ENCODE assay signal across 17 cellular contexts in the genomic region with DNA sequence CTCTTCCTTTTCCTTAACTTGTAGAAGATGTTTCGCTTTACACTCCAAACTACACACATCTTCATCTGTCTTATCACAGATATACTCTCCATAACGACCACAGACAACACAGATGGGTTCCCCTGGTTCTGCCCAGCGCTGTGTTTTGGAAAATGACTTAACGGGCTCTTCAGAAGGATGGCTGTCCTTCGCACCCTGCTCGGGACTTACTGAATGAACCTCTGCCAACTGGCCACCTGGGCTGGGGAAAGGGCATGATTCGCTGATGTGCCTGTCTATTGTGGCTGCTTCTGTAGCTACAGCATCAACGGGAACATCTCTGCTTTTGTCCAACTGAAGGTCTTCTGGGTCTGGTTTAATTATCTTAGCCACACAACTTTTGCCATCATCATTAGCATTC. TPM values are rescaled to one million over a fixed set of nuclear protein-coding genes. Genes with fewer than 3 reads are reported as not detected.
DNase-seq lines count a peak whose midpoint lies in the region; ATAC-seq and TF ChIP-seq lines count a peak whose summit lies in the region.
"Had no signal": no experiment of that assay in that cellular context is flagged by ENCODE, and none has a peak within 500 bp of the region (broad histone marks: within the 10 kb centered on the region; RNA-seq: fewer than 3 reads in every experiment).

No MANE protein-coding gene starts in this region.

- H3K27me3 ChIP-seq in RWPE2 (ENCODE audit: insufficient read depth, poor library complexity, severe bottlenecking), result no peaks in the 10 kb centered on the region
- H3K27me3 ChIP-seq: breast epithelium had no signal

- no peak for DNase-seq in activated T-cell treated with anti-CD3 and anti-CD28 coated beads, Interleukin-2, amount 50 U/mL, for 24 hours
- no peak for DNase-seq in activated T-cell treated with anti-CD3 and anti-CD28 coated beads, Interleukin-2, amount 50 U/mL, for 4 hours
- no peak for DNase-seq in RWPE2 (ENCODE audit: low spot score)
- DNase-seq in glutamatergic neuron, result no peak
- no peak for DNase-seq in erythroblast (lab: John Stamatoyannopoulos, UW)
- DNase-seq in head of caudate nucleus, result no peak
- no peak for DNase-seq in ACHN
- DNase-seq: activated CD4-positive, alpha-beta memory T cell treated with anti-CD3 and anti-CD28 coated beads for 36 hours; activated gamma-delta T cell; DMS153; GM23248; NCI-H1092; retina; stimulated activated CD8-positive, alpha-beta memory T cell treated with anti-CD3 and anti-CD28 coated beads, Interleukin-4, amount 100 ng/mL, for 48 hours had no signal

- H3K4me3 ChIP-seq in RWPE2 (ENCODE audit: severe bottlenecking), result no peak overlapping the region
- H3K4me3 ChIP-seq: A549, breast epithelium, GM23248 had no signal

- peaks cover 55% of the 10 kb centered on the region for H3K36me3 Mint-ChIP-seq in activated T-cell treated with anti-CD3 and anti-CD28 coated beads, Interleukin-2, amount 50 U/mL, for 24 hours (ENCODE audit: low read depth)
- H3K36me3 Mint-ChIP-seq in activated T-cell treated with anti-CD3 and anti-CD28 coated beads, Interleukin-2, amount 50 U/mL, for 4 hours (ENCODE audit: insufficient read depth), result peaks cover 33% of the 10 kb centered on the region
- H3K36me3 Mint-ChIP-seq in glutamatergic neuron (ENCODE audit: unreplicated experiment), result no peaks in the 10 kb centered on the region
- H3K36me3 Mint-ChIP-seq in stimulated activated memory B cell treated with anti-CD40 and anti-IgM and Interleukin-4, amounts not matched to agents 10 μg/mL and 1 μg/mL and 100 μg/mL, for 72 hours, result peaks cover 39% of the 10 kb centered on the region

- no peak overlapping the region for H3K4me3 Mint-ChIP-seq in activated T-cell treated with anti-CD3 and anti-CD28 coated beads, Interleukin-2, amount 50 U/mL, for 24 hours
- H3K4me3 Mint-ChIP-seq in activated T-cell treated with anti-CD3 and anti-CD28 coated beads, Interleukin-2, amount 50 U/mL, for 4 hours, result no peak overlapping the region
- no peak overlapping the region for H3K4me3 Mint-ChIP-seq in glutamatergic neuron (ENCODE audit: unreplicated experiment)
- H3K4me3 Mint-ChIP-seq in stimulated activated memory B cell treated with anti-CD40 and anti-IgM and Interleukin-4, amounts not matched to agents 10 μg/mL and 1 μg/mL and 100 μg/mL, for 72 hours, result no peak overlapping the region
- H3K4me3 Mint-ChIP-seq: activated CD4-positive, alpha-beta memory T cell treated with anti-CD3 and anti-CD28 coated beads for 36 hours had no signal

- H3K27me3 Mint-ChIP-seq in activated T-cell treated with anti-CD3 and anti-CD28 coated beads, Interleukin-2, amount 50 U/mL, for 24 hours, result no peaks in the 10 kb centered on the region
- H3K27me3 Mint-ChIP-seq in activated T-cell treated with anti-CD3 and anti-CD28 coated beads, Interleukin-2, amount 50 U/mL, for 4 hours (ENCODE audit: low read depth), result no peaks in the 10 kb centered on the region
- H3K27me3 Mint-ChIP-seq in glutamatergic neuron (ENCODE audit: unreplicated experiment), result peaks cover 3% of the 10 kb centered on the region
- no peaks in the 10 kb centered on the region for H3K27me3 Mint-ChIP-seq in stimulated activated memory B cell treated with anti-CD40 and anti-IgM and Interleukin-4, amounts not matched to agents 10 μg/mL and 1 μg/mL and 100 μg/mL, for 72 hours
- H3K27me3 Mint-ChIP-seq: activated CD4-positive, alpha-beta memory T cell treated with anti-CD3 and anti-CD28 coated beads for 36 hours had no signal

- TF ChIP-seq CTCF in RWPE2 (IDR thresholded peaks at IDR 0.05; ENCODE audit: poor library complexity, severe bottlenecking) (no peak), glutamatergic neuron (IDR thresholded peaks at IDR 0.05; ENCODE audit: partially characterized antibody, unreplicated experiment) (no peak)

- peak overlapping the region; percentile 39 for H3K27ac Mint-ChIP-seq in activated T-cell treated with anti-CD3 and anti-CD28 coated beads, Interleukin-2, amount 50 U/mL, for 24 hours
- peak overlapping the region; percentile 70 for H3K27ac Mint-ChIP-seq in glutamatergic neuron (ENCODE audit: unreplicated experiment)
- peak overlapping the region; percentile 57 for H3K27ac Mint-ChIP-seq in stimulated activated memory B cell treated with anti-CD40 and anti-IgM and Interleukin-4, amounts not matched to agents 10 μg/mL and 1 μg/mL and 100 μg/mL, for 72 hours
- H3K27ac Mint-ChIP-seq: activated CD4-positive, alpha-beta memory T cell treated with anti-CD3 and anti-CD28 coated beads for 36 hours had no signal

- no peaks in the 10 kb centered on the region for H3K9me3 Mint-ChIP-seq in activated T-cell treated with anti-CD3 and anti-CD28 coated beads, Interleukin-2, amount 50 U/mL, for 24 hours
- no peaks in the 10 kb centered on the region for H3K9me3 Mint-ChIP-seq in activated T-cell treated with anti-CD3 and anti-CD28 coated beads, Interleukin-2, amount 50 U/mL, for 4 hours
- peaks cover 1% of the 10 kb centered on the region for H3K9me3 Mint-ChIP-seq in glutamatergic neuron (ENCODE audit: unreplicated experiment)
- no peaks in the 10 kb centered on the region for H3K9me3 Mint-ChIP-seq in stimulated activated memory B cell treated with anti-CD40 and anti-IgM and Interleukin-4, amounts not matched to agents 10 μg/mL and 1 μg/mL and 100 μg/mL, for 72 hours
- H3K9me3 Mint-ChIP-seq: activated CD4-positive, alpha-beta memory T cell treated with anti-CD3 and anti-CD28 coated beads for 36 hours had no signal

- H3K36me3 ChIP-seq in RWPE2 (ENCODE audit: low read depth), result peaks cover 62% of the 10 kb centered on the region
- H3K36me3 ChIP-seq: breast epithelium had no signal

- no peak for TF ChIP-seq POLR2A in erythroblast (IDR thresholded peaks at IDR 0.05; ENCODE audit: low read length)

- peaks cover 61% of the 10 kb centered on the region for H3K4me1 Mint-ChIP-seq in activated T-cell treated with anti-CD3 and anti-CD28 coated beads, Interleukin-2, amount 50 U/mL, for 24 hours (ENCODE audit: low read depth)
- peaks cover 61% of the 10 kb centered on the region for H3K4me1 Mint-ChIP-seq in activated T-cell treated with anti-CD3 and anti-CD28 coated beads, Interleukin-2, amount 50 U/mL, for 4 hours (ENCODE audit: low read depth)
- peaks cover 15% of the 10 kb centered on the region for H3K4me1 Mint-ChIP-seq in glutamatergic neuron (ENCODE audit: low read depth, unreplicated experiment)
- peaks cover 51% of the 10 kb centered on the region for H3K4me1 Mint-ChIP-seq in stimulated activated memory B cell treated with anti-CD40 and anti-IgM and Interleukin-4, amounts not matched to agents 10 μg/mL and 1 μg/mL and 100 μg/mL, for 72 hours

- H3K9me3 ChIP-seq in RWPE2 (ENCODE audit: severe bottlenecking), result no peaks in the 10 kb centered on the region
- H3K9me3 ChIP-seq: A549, breast epithelium had no signal

- intact Hi-C loops in head of caudate nucleus (cut with DNase I), result loop anchor here (5.0 kb wide), 1 partner anchor 136 kb away; no protein-coding TSS in a partner anchor

- peaks cover 30% of the 10 kb centered on the region for H3K4me1 ChIP-seq in RWPE2 (ENCODE audit: insufficient read depth, poor library complexity, severe bottlenecking)

- peak overlapping the region; percentile 24 for H3K27ac ChIP-seq in RWPE2 (ENCODE audit: poor library complexity, severe bottlenecking)
- H3K27ac ChIP-seq: A549, GM23248 had no signal

- ATAC-seq in activated T-cell treated with anti-CD3 and anti-CD28 coated beads, Interleukin-2, amount 50 U/mL, for 4 hours, result no peak
- no peak for ATAC-seq in RWPE2 (ENCODE audit: low read depth)
- ATAC-seq in stimulated activated memory B cell treated with anti-CD40 and anti-IgM and Interleukin-4, amounts not matched to agents 10 μg/mL and 1 μg/mL and 100 μg/mL, for 72 hours, result no peak
- ATAC-seq: A549 had no signal

- in situ Hi-C loops in ACHN (cut with HindIII; ENCODE audit: low pct_ligation_motif_present, low pct_unique_long_range_greater_than_20kb, low sequenced_read_pairs), result no loop called here

RNA-seq across cellular contexts. Expression of gene DDX59, which starts 3.4 kb away (rescaled TPM):
- 10 to 100 TPM; 11.4 to 18.9 (median 17.1) TPM for total RNA-seq in activated T-cell treated with anti-CD3 and anti-CD28 coated beads, Interleukin-2, amount 50 U/mL, for 4 hours
- total RNA-seq in glutamatergic neuron (ENCODE audit: unreplicated experiment), result 10.6 TPM

RNA-seq across cellular contexts. Expression of gene KIF14, which starts 45.8 kb away (rescaled TPM):
- total RNA-seq in activated T-cell treated with anti-CD3 and anti-CD28 coated beads, Interleukin-2, amount 50 U/mL, for 4 hours, result 1 to 10 TPM; 1.0 to 1.5 (median 1.1) TPM
- total RNA-seq in glutamatergic neuron (ENCODE audit: unreplicated experiment), result 2.9 TPM
